Comparison of ENCODE assay signal across 8 cellular contexts in the genomic region with DNA sequence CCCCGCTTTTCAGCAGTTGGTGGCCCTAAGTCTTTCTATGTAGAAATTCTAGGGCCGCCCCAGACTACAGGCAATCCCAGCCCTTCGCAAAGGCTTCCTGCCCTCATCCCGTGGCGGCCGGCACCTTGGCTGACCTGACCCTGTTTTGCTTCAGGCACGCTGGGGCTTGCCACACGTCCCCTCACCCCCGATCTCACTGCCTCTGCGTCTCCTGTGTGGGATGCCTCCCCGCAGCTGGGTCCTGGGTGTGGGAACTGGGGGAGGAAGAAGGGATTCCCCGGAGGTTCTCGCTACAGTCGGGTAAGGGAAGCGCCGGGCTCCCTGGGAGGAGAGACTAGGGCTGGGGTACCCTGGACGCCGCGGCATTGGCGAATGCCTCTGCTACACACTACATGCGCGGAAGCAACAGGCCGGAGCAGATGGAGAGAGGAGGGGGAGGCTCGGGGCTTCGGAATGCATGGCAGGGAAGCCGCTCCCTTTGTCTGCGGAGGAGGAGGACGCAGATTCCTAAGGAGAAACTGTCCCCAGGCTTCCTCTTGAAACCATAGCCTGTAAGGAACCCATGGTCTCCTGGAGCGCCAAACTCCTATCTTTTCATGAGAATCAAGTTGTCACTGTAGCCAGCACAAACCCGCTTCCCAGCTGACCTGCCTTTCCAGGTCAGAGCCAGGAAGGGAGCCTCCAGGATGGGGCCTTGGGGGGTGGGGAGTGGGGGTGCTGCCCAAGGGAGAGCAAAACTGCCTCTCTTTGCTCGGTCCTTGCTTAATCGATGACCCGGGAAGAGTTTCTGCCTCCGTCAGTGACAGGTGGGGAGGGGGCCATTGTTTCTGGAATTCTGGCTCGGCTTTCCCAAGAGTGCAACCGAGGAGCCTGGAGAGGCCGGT. TPM values are rescaled to one million over a fixed set of nuclear protein-coding genes. Genes with fewer than 3 reads are reported as not detected.
DNase-seq lines count a peak whose midpoint lies in the region; ATAC-seq, FAIRE-seq and TF ChIP-seq lines count a peak whose summit lies in the region.

No MANE protein-coding gene starts in this region.

- no peak overlapping the region for H3K23ac ChIP-seq in H1 (ENCODE audit: insufficient read length)

- CTCF ChIA-PET in H1 (lab: Charles Lee; ENCODE audit: partially characterized antibody): interaction anchor here (0.8 to 9.6 kb wide), 9 partner anchors 9 to 256 kb away, joined by 3 to 201 read pairs (median 10); a partner anchor contains a TSS

- no peak overlapping the region; the same call in 1 of the 2 replicates for H2BK5ac ChIP-seq in H1 (ENCODE audit: low read depth, low read length)

- H4K5ac ChIP-seq in H1 (ENCODE audit: insufficient read length, low read depth, low read length): no peak overlapping the region

- peak overlapping the region; percentile 35; the same call in 1 of the 2 replicates for H2BK12ac ChIP-seq in H1 (ENCODE audit: low read depth, low read length)

- H3K4me3 ChIP-seq in Peyer's patch (peak overlapping the region; percentile 79 to 93 (median 88)), H1 (ENCODE audit: extremely low read depth in 1 of 4, insufficient read depth in 2 of 4, low read depth in 3 of 4, low read length in 4 of 4) (peak overlapping the region; percentile 48 to 95 (median 92)), mucosa of stomach (ENCODE audit: low read length) (peak overlapping the region; percentile 71), aorta (ENCODE audit: low read length in 2 of 2) (peak overlapping the region in 1 of 2 donors; percentile 50)

- no peak for TF ChIP-seq POLR2A in Peyer's patch (IDR thresholded peaks at IDR 0.05)
- TF ChIP-seq POLR2A in H1 (IDR thresholded peaks at IDR 0.05; ENCODE audit: control extremely low read depth in 1 of 2, low read depth in 2 of 2, low read length in 2 of 2): no peak

- H3K4me1 ChIP-seq in Peyer's patch: peaks cover 0 to 26% (median 6%) of the 10 kb centered on the region in 4 donors
- H3K4me1 ChIP-seq in H1 (replicated peaks in 1 of 4; ENCODE audit: control insufficient read depth in 3 of 4, insufficient read depth in 4 of 4, low read length in 3 of 4): peaks cover 6 to 16% (median 9%) of the 10 kb centered on the region in 4 experiments; a peak in 6 of 7 replicates
- peaks cover 25% of the 10 kb centered on the region for H3K4me1 ChIP-seq in mucosa of stomach (ENCODE audit: control insufficient read depth, insufficient read depth, low read length)
- no peaks in the 10 kb centered on the region for H3K4me1 ChIP-seq in aorta (ENCODE audit: control insufficient read depth in 1 of 2, insufficient read depth in 2 of 2, low read length in 2 of 2)

- no peak overlapping the region for H2BK120ac ChIP-seq in H1 (replicated peaks; ENCODE audit: low read depth, low read length)

- no peak overlapping the region for H3K14ac ChIP-seq in H1 (ENCODE audit: insufficient read length)

- H3K4ac ChIP-seq in H1 (replicated peaks; ENCODE audit: insufficient read length, low read depth, low read length): no peak overlapping the region

- no peak overlapping the region for H2AFZ ChIP-seq in H1 (ENCODE audit: low read length)

- H3K27me3 ChIP-seq in Peyer's patch (no peaks in the 10 kb centered on the region), H1 (replicated peaks in 1 of 4; ENCODE audit: control insufficient read depth in 3 of 4, extremely low read depth in 1 of 4, insufficient read depth in 3 of 4, low read length in 3 of 4) (no peaks in the 10 kb centered on the region), mucosa of stomach (ENCODE audit: control insufficient read depth, insufficient read depth, low read length) (no peaks in the 10 kb centered on the region), aorta (ENCODE audit: control insufficient read depth in 1 of 2, insufficient read depth in 2 of 2, low read length in 1 of 2) (no peaks in the 10 kb centered on the region)

- peak overlapping the region; percentile 98 to 99 for H3K4me2 ChIP-seq in H1 (ENCODE audit: insufficient read depth in 1 of 2, low read depth in 2 of 2, low read length in 2 of 2)

- no peak overlapping the region for H4K8ac ChIP-seq in H1 (ENCODE audit: extremely low read depth, insufficient read depth, low read length)

- no peaks in the 10 kb centered on the region for H3K36me3 ChIP-seq in Peyer's patch
- H3K36me3 ChIP-seq in H1 (ENCODE audit: control insufficient read depth in 2 of 4, insufficient read depth in 4 of 4, low read length in 3 of 4): no peaks in the 10 kb centered on the region
- H3K36me3 ChIP-seq in mucosa of stomach (ENCODE audit: control insufficient read depth, insufficient read depth, low read length): no peaks in the 10 kb centered on the region
- no peaks in the 10 kb centered on the region for H3K36me3 ChIP-seq in aorta (ENCODE audit: control insufficient read depth in 1 of 2, insufficient read depth in 2 of 2, low read length in 1 of 2)

- no peak overlapping the region for H2BK20ac ChIP-seq in H1 (ENCODE audit: low read length)

- peaks cover 18% of the 10 kb centered on the region for H3K23me2 ChIP-seq in H1 (ENCODE audit: low read depth, low read length)

- peak; percentile 8 for ATAC-seq in GM21786 (IDR thresholded peaks at IDR 0.05; ENCODE audit: unreplicated experiment)
- ATAC-seq in aorta (ENCODE audit: low FRiP score): peak; percentile 24

- TF ChIP-seq EP300 in H1 (IDR thresholded peaks at IDR 0.05; ENCODE audit: borderline replicate concordance in 1 of 2, low read depth in 2 of 2, low read length in 2 of 2): no peak

- peak in 10 of 14 donors; percentile 37 to 73 (median 60) for DNase-seq in C1 segment of cervical spinal cord (lab: John Stamatoyannopoulos, UW)
- DNase-seq in Peyer's patch: peak in 2 of 3 donors; percentile 57 to 70
- DNase-seq in H1 (ENCODE audit: low read depth in 1 of 2, low spot score in 2 of 2): peak in 1 of 2 experiments; percentile 69
- peak; percentile 57 to 79 for DNase-seq in aorta
- DNase-seq in D341Med (ENCODE audit: low spot score): no peak
- DNase-seq in NK-92 (lab: John Stamatoyannopoulos, UW; ENCODE audit: unreplicated experiment): no peak

- H3K79me1 ChIP-seq in H1 (ENCODE audit: low read depth, low read length): no peaks in the 10 kb centered on the region

- no peak for TF ChIP-seq CTCF in Peyer's patch (IDR thresholded peaks at IDR 0.05)
- TF ChIP-seq CTCF in H1 (IDR thresholded peaks at IDR 0.05; ENCODE audit: control extremely low read depth in 1 of 3, insufficient read depth in 1 of 3, low read depth in 1 of 3, low read length in 3 of 3): no peak

- H3K18ac ChIP-seq in H1 (ENCODE audit: extremely low read depth, low read length): peak overlapping the region; percentile 79

- WGBS in H1 (ENCODE audit: extremely low coverage in 1 of 2, insufficient coverage in 1 of 2, insufficient read length in 1 of 2, insufficient replicate concordance in 2 of 2, low coverage in 1 of 2, low lambda C conversion rate in 2 of 2, missing lambda C conversion rate in 1 of 2), 2 experiments: 1% methylated on average over 31 of the region's 37 CpGs; no CpG with 5 or more reads in 1 of the 2 experiments
- 12 to 15% methylated on average over 37 of the region's 37 CpGs for WGBS in aorta, 2 donors

- TF ChIP-seq RAD21 in H1 (IDR thresholded peaks at IDR 0.05 in 1 of 2, conservative IDR thresholded peaks at IDR 0.05 in 1 of 2; ENCODE audit: low read depth in 2 of 2, low read length in 2 of 2): no peak

- no peaks in the 10 kb centered on the region for H3K9me3 ChIP-seq in Peyer's patch
- H3K9me3 ChIP-seq in H1 (ENCODE audit: insufficient read depth in 2 of 2, low read depth in 1 of 2, low read length in 1 of 2): no peaks in the 10 kb centered on the region
- H3K9me3 ChIP-seq in mucosa of stomach (ENCODE audit: control insufficient read depth, low read length): no peaks in the 10 kb centered on the region
- H3K9me3 ChIP-seq in aorta (ENCODE audit: control insufficient read depth, low read length): no peaks in the 10 kb centered on the region

- POLR2A ChIA-PET in H1 (lab: Charles Lee; ENCODE audit: partially characterized antibody): interaction anchor here (0.6 to 5.5 kb wide), 8 partner anchors 11 to 496 kb away, joined by 3 to 79 read pairs (median 4); a partner anchor contains a TSS

- H2AK5ac ChIP-seq in H1 (ENCODE audit: low read depth, low read length): no peak overlapping the region; the same call in 1 of the 2 replicates

- peak overlapping the region; percentile 78 for H4K91ac ChIP-seq in H1 (replicated peaks; ENCODE audit: insufficient read length, low read length)

- peak overlapping the region; percentile 92; the same call in 1 of the 2 replicates for H2BK15ac ChIP-seq in H1 (ENCODE audit: low read length)

- H3K27ac ChIP-seq in Peyer's patch: peak overlapping the region; percentile 69 to 95 (median 88)
- H3K27ac ChIP-seq in H1 (ENCODE audit: low read depth, low read length): no peak overlapping the region
- H3K27ac ChIP-seq in aorta (ENCODE audit: low read depth in 1 of 2, low read length in 2 of 2): no peak overlapping the region

- no peak overlapping the region for H3K56ac ChIP-seq in H1 (replicated peaks; ENCODE audit: insufficient read length, low read depth, low read length)

- no peak for FAIRE-seq in H1 (lab: Jason Lieb, UNC)

- intact Hi-C loops in aorta (cut with DNase I): no loop called here

- peak overlapping the region in 3 of 4 experiments; percentile 60 to 65 (median 63); a peak in 5 of 7 replicates for H3K9ac ChIP-seq in H1 (replicated peaks in 1 of 4; ENCODE audit: extremely low read depth in 1 of 4, low read depth in 3 of 4, low read length in 3 of 4)
- peak overlapping the region; percentile 70 for H3K9ac ChIP-seq in mucosa of stomach (ENCODE audit: low read length)

- peaks cover 0 to 14% of the 10 kb centered on the region in 2 experiments; a peak in 2 of 4 replicates for H3K79me2 ChIP-seq in H1 (ENCODE audit: control insufficient read depth in 1 of 2, insufficient read depth in 2 of 2, low read length in 2 of 2)

- H4K20me1 ChIP-seq in H1 (replicated peaks in 1 of 2; ENCODE audit: control insufficient read depth in 1 of 2, insufficient read depth in 2 of 2, low read length in 2 of 2): peaks cover 2% of the 10 kb centered on the region in 2 experiments

RNA-seq across cellular contexts. Expression of a gene that starts 1.4 kb away (rescaled TPM):
- 10 to 100 TPM; 41.3 to 93.8 (median 60.9) TPM for total RNA-seq in Peyer's patch
- 18.8 and 20.0 TPM in 2 replicates for total RNA-seq in H1 (2021; fragmentation: NEBNext Ultra II Directional; extraction: Animal tissue kit (Norgen Biotek cat#: 25700))
- polyA plus RNA-seq in H1 (2011; rRNA removed): 5.1 and 13.0 TPM in 2 replicates
- polyA plus RNA-seq in H1 (2011; cell fraction: cytosol; rRNA removed): 5.0 TPM
- polyA plus RNA-seq in H1 (2011; cell fraction: nucleus; rRNA removed): 16.5 TPM
- polyA plus RNA-seq in H1 (2012, experiment 1 of 2): 13.9 to 17.3 TPM (median 16.1 TPM) in 4 replicates
- 19.0 TPM for polyA plus RNA-seq in H1 (2012, experiment 2 of 2)
- 9.8 TPM for polyA plus RNA-seq in H1 (2013, experiment 1 of 2)
- 9.2 TPM for polyA plus RNA-seq in H1 (2013, experiment 2 of 2)
- polyA minus RNA-seq in H1 (2011; rRNA and poly(A)+ RNA removed): 11.0 and 13.6 TPM in 2 replicates
- polyA minus RNA-seq in H1 (2011; cell fraction: cytosol; rRNA and poly(A)+ RNA removed): 16.3 TPM
- 19.6 TPM for polyA minus RNA-seq in H1 (2011; cell fraction: nucleus; rRNA and poly(A)+ RNA removed)
- total RNA-seq in aorta: 1 to 10 TPM; 2.6 to 7.1 TPM
- 10 to 100 TPM in 1 of 2 donors, 1 to 10 TPM in 1; 4.0 to 10.0 TPM for polyA plus RNA-seq in aorta

RNA-seq across cellular contexts. Expression of a gene that starts 30.7 kb away (rescaled TPM):
- total RNA-seq in Peyer's patch (10 to 100 TPM; 43.0 to 96.6 (median 68.5) TPM), aorta (10 to 100 TPM; 19.0 to 49.0 TPM)
- total RNA-seq in H1 (2021; fragmentation: NEBNext Ultra II Directional; extraction: Animal tissue kit (Norgen Biotek cat#: 25700)): 29.9 and 31.1 TPM in 2 replicates
- polyA plus RNA-seq in H1 (2011; rRNA removed) (7.4 and 10.2 TPM in 2 replicates), aorta (10 to 100 TPM in 1 of 2 donors, 1 to 10 TPM in 1; 5.8 to 29.6 TPM)
- 15.8 TPM for polyA plus RNA-seq in H1 (2011; cell fraction: cytosol; rRNA removed)
- polyA plus RNA-seq in H1 (2011; cell fraction: nucleus; rRNA removed): 10.5 TPM
- 13.8 to 25.1 TPM (median 16.9 TPM) in 4 replicates for polyA plus RNA-seq in H1 (2012, experiment 1 of 2)
- polyA plus RNA-seq in H1 (2012, experiment 2 of 2): 1.7 TPM
- 29.3 TPM for polyA plus RNA-seq in H1 (2013, experiment 1 of 2)
- polyA plus RNA-seq in H1 (2013, experiment 2 of 2): 30.3 TPM
- polyA minus RNA-seq in H1 (2011; rRNA and poly(A)+ RNA removed): 12.3 and 17.5 TPM in 2 replicates
- polyA minus RNA-seq in H1 (2011; cell fraction: cytosol; rRNA and poly(A)+ RNA removed): 7.4 TPM
- 21.1 TPM for polyA minus RNA-seq in H1 (2011; cell fraction: nucleus; rRNA and poly(A)+ RNA removed)

RNA-seq across cellular contexts. Expression of a gene that starts 39.4 kb away (rescaled TPM):
- total RNA-seq in Peyer's patch (10 to 100 TPM in 1 of 4 donors, 1 to 10 TPM in 3; 3.5 to 51.2 (median 6.0) TPM), aorta (10 to 100 TPM; 27.0 to 27.1 TPM)
- not detected in 2 replicates for total RNA-seq in H1 (2021; fragmentation: NEBNext Ultra II Directional; extraction: Animal tissue kit (Norgen Biotek cat#: 25700))
- polyA plus RNA-seq in H1 (2011; rRNA removed) (not detected in 2 replicates), aorta (10 to 100 TPM in 1 of 2 donors, 1 to 10 TPM in 1; 4.3 to 23.0 TPM)
- polyA plus RNA-seq in H1 (2011; cell fraction: cytosol; rRNA removed): not detected
- not detected for polyA plus RNA-seq in H1 (2011; cell fraction: nucleus; rRNA removed)
- polyA plus RNA-seq in H1 (2012, experiment 1 of 2): not detected in 4 replicates
- polyA plus RNA-seq in H1 (2012, experiment 2 of 2): not detected
- polyA plus RNA-seq in H1 (2013, experiment 1 of 2): not detected
- polyA plus RNA-seq in H1 (2013, experiment 2 of 2): not detected
- not detected in 2 replicates for polyA minus RNA-seq in H1 (2011; rRNA and poly(A)+ RNA removed)
- not detected for polyA minus RNA-seq in H1 (2011; cell fraction: cytosol; rRNA and poly(A)+ RNA removed)
- not detected for polyA minus RNA-seq in H1 (2011; cell fraction: nucleus; rRNA and poly(A)+ RNA removed)

Comparison
In these comparisons a context has a peak if more than half of its experiments do, and no peak if none do; other contexts are left out.
1. DNase-seq: peak in C1 segment of cervical spinal cord (10 of 14), Peyer's patch (2 of 3) and aorta (2 of 2); none in D341Med (single experiment) and NK-92 (single experiment).
2. H3K27ac ChIP-seq: peak in Peyer's patch (4 of 4); none in H1 (single experiment) and aorta (0 of 2).